ENCODE assay signal across 15 cellular contexts in genomic region chr11:114819028-114819427, GRCh38.
"Had no signal": no experiment of that assay in that cellular context is flagged by ENCODE, and none has a peak within 500 bp of the region (broad histone marks: within the 10 kb centered on the region; RNA-seq: fewer than 3 reads in every experiment).

No MANE protein-coding gene starts in this region.

- H3K27ac ChIP-seq: gastrocnemius medialis, neural progenitor cell, ovary, sigmoid colon, stomach, thoracic aorta had no signal

- H3K27me3 Mint-ChIP-seq: central memory CD8-positive, alpha-beta T cell had no signal

- H3K4me1 ChIP-seq: gastrocnemius medialis, sigmoid colon, stomach had no signal

- H3K4me3 ChIP-seq: gastrocnemius medialis, neural progenitor cell, ovary, sigmoid colon, stomach, thoracic aorta had no signal

- H3K9me3 ChIP-seq: gastrocnemius medialis, ovary, sigmoid colon, stomach, thoracic aorta had no signal

- H3K4me1 Mint-ChIP-seq: central memory CD8-positive, alpha-beta T cell; neural progenitor cell; T-cell had no signal

- H3K36me3 ChIP-seq: gastrocnemius medialis, neural progenitor cell, ovary, sigmoid colon, stomach, thoracic aorta had no signal

- H3K27me3 ChIP-seq: gastrocnemius medialis, neural progenitor cell, ovary had no signal

- H3K36me3 Mint-ChIP-seq: neural progenitor cell, T-cell had no signal

- H3K4me2 ChIP-seq: neural progenitor cell had no signal

- DNase-seq: activated CD4-positive, alpha-beta T cell treated with anti-CD3 and anti-CD28 coated beads for 1 hour; activated CD4-positive, alpha-beta T cell treated with anti-CD3 and anti-CD28 coated beads, Interleukin-2, amount 50 U/mL, for 4 hours; activated naive CD4-positive, alpha-beta T cell treated with anti-CD3 and anti-CD28 coated beads, Interleukin-2, amount 50 U/mL, for 16 hours; activated T-cell treated with anti-CD3 and anti-CD28 coated beads, Interleukin-2, amount 50 U/mL, for 1 hour; effector CD8-positive, alpha-beta T cell; gastrocnemius medialis; ovary; sigmoid colon; stimulated activated CD4-positive, alpha-beta T cell treated with anti-CD3 and anti-CD28 coated beads, Interleukin-1b, Interleukin-23, amount 100 ng/mL, for 48 hours; stomach; T-cell; T-helper 9 cell had no signal

- H3K9me3 Mint-ChIP-seq: neural progenitor cell, T-cell had no signal

- H3K4me3 Mint-ChIP-seq: central memory CD8-positive, alpha-beta T cell; neural progenitor cell; T-cell had no signal

- ATAC-seq: T-cell had no signal

- H2AFZ ChIP-seq: neural progenitor cell had no signal

- H3K9ac ChIP-seq: neural progenitor cell had no signal

- H3K27ac Mint-ChIP-seq: neural progenitor cell, T-cell had no signal
